Comparison of ENCODE assay signal across 16 cellular contexts in the genomic region with DNA sequence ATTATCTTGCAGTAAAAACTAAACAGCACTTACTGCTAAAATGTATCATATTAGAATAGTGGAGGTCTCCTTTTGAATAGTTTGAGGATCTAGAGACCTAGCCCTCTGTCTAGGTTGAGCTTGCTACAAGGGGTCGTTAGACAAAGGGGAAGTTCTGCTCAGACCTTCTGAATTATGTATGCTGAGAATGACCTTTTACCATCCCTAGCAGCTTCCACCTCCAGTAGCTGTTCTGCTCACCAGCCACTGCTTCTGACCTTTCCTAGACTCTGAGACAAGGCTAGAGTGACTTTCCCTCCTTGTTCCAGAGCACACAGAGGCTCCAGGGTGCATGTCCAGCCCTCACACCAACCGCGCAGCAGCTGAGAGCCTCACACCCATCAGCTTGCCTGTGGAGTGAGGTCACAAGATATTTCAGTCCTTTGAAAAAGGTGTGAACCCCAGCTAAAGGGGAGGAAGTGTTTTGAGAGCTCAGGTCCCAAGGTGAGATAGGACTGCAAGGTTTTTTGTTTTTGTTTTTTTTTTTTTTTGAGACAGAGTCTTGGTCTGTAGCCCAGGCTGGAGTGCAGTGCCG.
DNase-seq lines count a peak whose midpoint lies in the region; ATAC-seq and TF ChIP-seq lines count a peak whose summit lies in the region.
"Had no signal": no experiment of that assay in that cellular context is flagged by ENCODE, and none has a peak within 500 bp of the region (broad histone marks: within the 10 kb centered on the region; RNA-seq: fewer than 3 reads in every experiment).

No MANE protein-coding gene starts in this region.

- no CpG with 5 or more reads among the region's 4 CpGs for WGBS in IMR-90 (ENCODE audit: extremely low coverage in 2 of 2, insufficient read length in 1 of 2), 2 experiments
- WGBS in mesendoderm (ENCODE audit: extremely low coverage, insufficient coverage, low lambda C conversion rate) = no CpG with 5 or more reads among the region's 4 CpGs

- H2AK9ac ChIP-seq in IMR-90 (replicated peaks; ENCODE audit: low read depth, low read length, poor library complexity) = no peak overlapping the region

- no peak for ATAC-seq in IMR-90 (ENCODE audit: low read depth)
- ATAC-seq in naive thymus-derived CD8-positive, alpha-beta T cell = no peak
- ATAC-seq: A549 had no signal

- H3K79me2 ChIP-seq in mesendoderm (ENCODE audit: control insufficient read depth, insufficient read depth, low read length) = no peaks in the 10 kb centered on the region

- peak overlapping the region; percentile 98 for H2BK15ac ChIP-seq in IMR-90 (ENCODE audit: low read depth, low read length)
- no peak overlapping the region for H2BK15ac ChIP-seq in mesendoderm (replicated peaks; ENCODE audit: low read depth)

- 0 out of 2 replicates have a peak overlapping the region, but pooled peaks have one; percentile 2 for H3K9ac ChIP-seq in IMR-90 (ENCODE audit: low read depth, low read length)
- H3K9ac ChIP-seq in mesendoderm (ENCODE audit: low read length) = no peak overlapping the region

- intact Hi-C loops in IMR-90 (cut with micrococcal nuclease) = no loop called here
- intact Hi-C loops in uterus (cut with DNase I; ENCODE audit: low total_unique reads) = no loop called here

- peaks cover 6% of the 10 kb centered on the region; the same call in 1 of the 2 replicates for H3K9me1 ChIP-seq in IMR-90 (ENCODE audit: insufficient read depth, low read length)

- H3K27me3 Mint-ChIP-seq in progenitor cell of endocrine pancreas = peaks cover 19% of the 10 kb centered on the region
- H3K27me3 Mint-ChIP-seq in naive thymus-derived CD8-positive, alpha-beta T cell = peaks cover 0 to 23% (median 10%) of the 10 kb centered on the region in 5 donors

- no peaks in the 10 kb centered on the region for H3K9me3 ChIP-seq in IMR-90 (ENCODE audit: control insufficient read depth, insufficient read depth, low read length)
- no peaks in the 10 kb centered on the region for H3K9me3 ChIP-seq in uterus
- H3K9me3 ChIP-seq: BE2C, Caco-2 had no signal

- H2AK5ac ChIP-seq in IMR-90 (ENCODE audit: low read depth, low read length) = peak overlapping the region; percentile 85
- no peak overlapping the region for H2AK5ac ChIP-seq in mesendoderm (ENCODE audit: low read length)

- H4K20me1 ChIP-seq in IMR-90 (ENCODE audit: insufficient read depth, low read length) = no peaks in the 10 kb centered on the region

- peak overlapping the region; percentile 92 for H4K91ac ChIP-seq in IMR-90 (ENCODE audit: insufficient read depth, low read depth, low read length)

- CTCF ChIA-PET in IMR-90 (lab: Yijun Ruan, JAX) = interaction anchor here (0.6 to 0.7 kb wide), 2 partner anchors 14 to 810 kb away, joined by 3 to 4 read pairs; no protein-coding TSS in a partner anchor

- H2AFZ ChIP-seq in IMR-90 (replicated peaks; ENCODE audit: low read length, poor library complexity) = no peak overlapping the region

- TF ChIP-seq POLR2A in IMR-90 (IDR thresholded peaks at IDR 0.05; ENCODE audit: low read depth, low read length) = no peak
- TF ChIP-seq POLR2A in uterus (IDR thresholded peaks at IDR 0.05) = no peak

- H3K4me3 ChIP-seq in IMR-90 (ENCODE audit: insufficient read depth, low read depth, low read length) = no peak overlapping the region
- H3K4me3 ChIP-seq in mesendoderm (ENCODE audit: low read length) = no peak overlapping the region
- H3K4me3 ChIP-seq in uterus = no peak overlapping the region
- H3K4me3 ChIP-seq: A549 had no signal

- no peak overlapping the region for H3K4me3 Mint-ChIP-seq in progenitor cell of endocrine pancreas (ENCODE audit: low read depth)
- H3K4me3 Mint-ChIP-seq in naive thymus-derived CD8-positive, alpha-beta T cell = no peak overlapping the region
- H3K4me3 Mint-ChIP-seq: CD8-positive, alpha-beta memory T cell; HFFc6 had no signal

- POLR2A ChIA-PET in IMR-90 (lab: Charles Lee; ENCODE audit: unreplicated experiment) = interaction anchor here (0.5 to 0.6 kb wide), 2 partner anchors 373 to 616 kb away, joined by 4 to 6 read pairs; no protein-coding TSS in a partner anchor
- POLR2A ChIA-PET in naive thymus-derived CD8-positive, alpha-beta T cell (lab: Charles Lee) = no interaction called here

- H4K5ac ChIP-seq in IMR-90 (ENCODE audit: low read depth, low read length) = peak overlapping the region; percentile 94
- no peak overlapping the region for H4K5ac ChIP-seq in mesendoderm (ENCODE audit: low read length)

- no peak for DNase-seq in IMR-90
- DNase-seq in OCI-M1 (lab: John Stamatoyannopoulos, UW) = peak; percentile 58
- DNase-seq in mesendoderm = peak; percentile 63
- no peak for DNase-seq in progenitor cell of endocrine pancreas (ENCODE audit: low spot score, unreplicated experiment)
- DNase-seq in naive thymus-derived CD8-positive, alpha-beta T cell = no peak
- DNase-seq in uterus = no peak
- DNase-seq in NCI-H1092 (lab: John Stamatoyannopoulos, UW) = no peak
- DNase-seq in NCI-H2029 (lab: John Stamatoyannopoulos, UW) = no peak
- DNase-seq: BE2C; Caco-2; CD8-positive, alpha-beta memory T cell; DND-41; GDM1; HCEC 1CT; HFFc6 had no signal

- H3K27ac ChIP-seq in IMR-90 (ENCODE audit: insufficient read depth, low read length) (peak overlapping the region; percentile 83), mesendoderm (ENCODE audit: low read depth, low read length) (no peak overlapping the region), uterus (peak overlapping the region in 1 of 2 donors; percentile 52)
- H3K27ac ChIP-seq: A549 had no signal

- H3K79me1 ChIP-seq in IMR-90 (ENCODE audit: low read depth in 1 of 2, low read length in 2 of 2) = no peaks in the 10 kb centered on the region
- H3K79me1 ChIP-seq in mesendoderm (ENCODE audit: low read length) = no peaks in the 10 kb centered on the region

- H3K18ac ChIP-seq in IMR-90 (ENCODE audit: low read depth, low read length) = peak overlapping the region; percentile 97
- H3K18ac ChIP-seq in mesendoderm (ENCODE audit: low read length) = no peak overlapping the region

- TF ChIP-seq CTCF in IMR-90 (conservative IDR thresholded peaks at IDR 0.05; ENCODE audit: low read depth, low read length) (no peak), progenitor cell of endocrine pancreas (IDR thresholded peaks at IDR 0.05; ENCODE audit: unreplicated experiment) (no peak), uterus (IDR thresholded peaks at IDR 0.05) (no peak)

- dilution Hi-C loops in IMR-90 (cut with HindIII; ENCODE audit: low sequenced_read_pairs, unreplicated experiment) = no loop called here

- H3K27ac Mint-ChIP-seq in progenitor cell of endocrine pancreas = peak overlapping the region; percentile 59
- H3K27ac Mint-ChIP-seq in naive thymus-derived CD8-positive, alpha-beta T cell = no peak overlapping the region
- H3K27ac Mint-ChIP-seq: CD8-positive, alpha-beta memory T cell; HFFc6 had no signal

- H3K4me2 ChIP-seq in IMR-90 (ENCODE audit: low read depth, low read length) (no peak overlapping the region), mesendoderm (ENCODE audit: low read length) (no peak overlapping the region)
- H3K4me2 ChIP-seq: A549 had no signal

- H4K8ac ChIP-seq in IMR-90 (ENCODE audit: low read depth in 2 of 2, low read length in 2 of 2) (peak overlapping the region; percentile 76 to 82), mesendoderm (ENCODE audit: low read depth, low read length) (no peak overlapping the region)

- H3K36me3 ChIP-seq in IMR-90 (ENCODE audit: control insufficient read depth, insufficient read depth, low read length) = no peaks in the 10 kb centered on the region
- no peaks in the 10 kb centered on the region for H3K36me3 ChIP-seq in mesendoderm (ENCODE audit: control insufficient read depth, insufficient read depth, low read length)
- no peaks in the 10 kb centered on the region for H3K36me3 ChIP-seq in uterus
- H3K36me3 ChIP-seq: BE2C had no signal

- H3K14ac ChIP-seq in IMR-90 (replicated peaks; ENCODE audit: low read depth, low read length) = peak overlapping the region; percentile 89

- H2BK120ac ChIP-seq in IMR-90 (ENCODE audit: low read depth, low read length) (peak overlapping the region; percentile 94), mesendoderm (ENCODE audit: low read depth, low read length) (no peak overlapping the region)

- H3K4me1 ChIP-seq in IMR-90 (ENCODE audit: control insufficient read depth, insufficient read depth, low read length) = peaks cover 20% of the 10 kb centered on the region
- H3K4me1 ChIP-seq in mesendoderm (ENCODE audit: control insufficient read depth, low read depth, low read length) = peaks cover 5% of the 10 kb centered on the region
- H3K4me1 ChIP-seq in uterus = no peaks in the 10 kb centered on the region
- H3K4me1 ChIP-seq: A549, Caco-2 had no signal

- no peak for TF ChIP-seq RAD21 in IMR-90 (IDR thresholded peaks at IDR 0.05; ENCODE audit: low read length)

- H2BK5ac ChIP-seq in IMR-90 (ENCODE audit: low read depth, low read length, poor library complexity, severe bottlenecking) = peak overlapping the region; percentile 44
- H2BK5ac ChIP-seq in mesendoderm (ENCODE audit: low read length) = no peak overlapping the region

- peak overlapping the region; percentile 60; the same call in 1 of the 2 replicates for H3K23ac ChIP-seq in IMR-90 (ENCODE audit: low read depth, low read length)
- H3K23ac ChIP-seq in mesendoderm (ENCODE audit: low read length) = no peak overlapping the region

- H3K9me3 Mint-ChIP-seq in progenitor cell of endocrine pancreas (ENCODE audit: low read depth) = no peaks in the 10 kb centered on the region
- peaks cover 0 to 2% (median 0%) of the 10 kb centered on the region in 9 donors for H3K9me3 Mint-ChIP-seq in naive thymus-derived CD8-positive, alpha-beta T cell
- H3K9me3 Mint-ChIP-seq: HFFc6 had no signal

- H2BK20ac ChIP-seq in IMR-90 (ENCODE audit: low read depth, low read length) = peak overlapping the region; percentile 72

- BruUV-seq in IMR-90 (replicated peaks; lab: Mats Ljungman, UMichigan) = no TSS peak

- H3K27me3 ChIP-seq in IMR-90 (ENCODE audit: control insufficient read depth, insufficient read depth, low read length) (no peaks in the 10 kb centered on the region), mesendoderm (ENCODE audit: insufficient read depth, low read length, poor library complexity) (no peaks in the 10 kb centered on the region), uterus (no peaks in the 10 kb centered on the region)
- H3K27me3 ChIP-seq: BE2C had no signal

- H3K4ac ChIP-seq in IMR-90 (ENCODE audit: low read depth, low read length) (peak overlapping the region; percentile 92), mesendoderm (ENCODE audit: low read depth, low read length) (no peak overlapping the region)

- H3K4me1 Mint-ChIP-seq in progenitor cell of endocrine pancreas (ENCODE audit: low read depth) = peaks cover 14% of the 10 kb centered on the region
- no peaks in the 10 kb centered on the region for H3K4me1 Mint-ChIP-seq in naive thymus-derived CD8-positive, alpha-beta T cell
- H3K4me1 Mint-ChIP-seq: CD8-positive, alpha-beta memory T cell had no signal

- in situ Hi-C loops in IMR-90 (cut with MboI; ENCODE audit: low sequenced_read_pairs) = no loop called here

- no peaks in the 10 kb centered on the region for H3K36me3 Mint-ChIP-seq in progenitor cell of endocrine pancreas (ENCODE audit: insufficient read depth)
- no peaks in the 10 kb centered on the region for H3K36me3 Mint-ChIP-seq in naive thymus-derived CD8-positive, alpha-beta T cell
- H3K36me3 Mint-ChIP-seq: CD8-positive, alpha-beta memory T cell had no signal

- no peak overlapping the region; the same call in 1 of the 2 replicates for H3K56ac ChIP-seq in IMR-90 (ENCODE audit: extremely low read depth, insufficient read depth, low read length)
- H3K56ac ChIP-seq in mesendoderm (ENCODE audit: low read length) = no peak overlapping the region

Comparison
In these comparisons a context has a peak if more than half of its experiments do, and no peak if none do; other contexts are left out.
1. DNase-seq: peak in OCI-M1 (single experiment) and mesendoderm (single experiment); none in IMR-90 (single experiment), progenitor cell of endocrine pancreas (single experiment), naive thymus-derived CD8-positive, alpha-beta T cell (0 of 10), uterus (0 of 2), NCI-H1092 (single experiment) and NCI-H2029 (single experiment).